8 cellular contexts compared by ENCODE assay signal in genomic region chr14:59215353-59215752, GRCh38. TPM values are rescaled to one million over a fixed set of nuclear protein-coding genes. Genes with fewer than 3 reads are reported as not detected.
DNase-seq lines count a peak whose midpoint lies in the region; ATAC-seq and TF ChIP-seq lines count a peak whose summit lies in the region.

No MANE protein-coding gene starts in this region.

- H3K36me3 Mint-ChIP-seq in stimulated activated memory B cell treated with anti-CD40 and anti-IgM and Interleukin-4, amounts not matched to agents 10 μg/mL and 1 μg/mL and 100 μg/mL, for 72 hours = peaks cover 9% of the 10 kb centered on the region

- DNase-seq in adrenal gland (peak in 5 of 7 donors; percentile 8 to 66 (median 32)), right atrium auricular region (ENCODE audit: low spot score) (peak; percentile 74), COLO668 (lab: John Stamatoyannopoulos, UW; ENCODE audit: unreplicated experiment) (no peak), EL (no peak), GM19240 (ENCODE audit: insufficient read length, low spot score) (no peak)

- H3K27ac ChIP-seq in adrenal gland (peak overlapping the region in 1 of 5 donors; percentile 15), right atrium auricular region (peak overlapping the region; percentile 37 to 61)

- no peak for TF ChIP-seq POLR2A in adrenal gland (IDR thresholded peaks at IDR 0.05)

- peak overlapping the region; percentile 30 for H3K27ac Mint-ChIP-seq in stimulated activated memory B cell treated with anti-CD40 and anti-IgM and Interleukin-4, amounts not matched to agents 10 μg/mL and 1 μg/mL and 100 μg/mL, for 72 hours

- H3K4me1 Mint-ChIP-seq in stimulated activated memory B cell treated with anti-CD40 and anti-IgM and Interleukin-4, amounts not matched to agents 10 μg/mL and 1 μg/mL and 100 μg/mL, for 72 hours = peaks cover 68% of the 10 kb centered on the region

- no peak overlapping the region for H3K4me3 ChIP-seq in adrenal gland
- H3K4me3 ChIP-seq in right atrium auricular region = no peak overlapping the region

- H3K27me3 Mint-ChIP-seq in stimulated activated memory B cell treated with anti-CD40 and anti-IgM and Interleukin-4, amounts not matched to agents 10 μg/mL and 1 μg/mL and 100 μg/mL, for 72 hours = no peaks in the 10 kb centered on the region

- H3K9me3 ChIP-seq in adrenal gland (replicated peaks in 1 of 3) = no peaks in the 10 kb centered on the region
- H3K9me3 ChIP-seq in right atrium auricular region = no peaks in the 10 kb centered on the region

- WGBS in adrenal gland, 4 donors = 63 to 73% (median 65%) methylated on average over 6 to 8 of the region's 8 CpGs

- H3K4me3 Mint-ChIP-seq in stimulated activated memory B cell treated with anti-CD40 and anti-IgM and Interleukin-4, amounts not matched to agents 10 μg/mL and 1 μg/mL and 100 μg/mL, for 72 hours = no peak overlapping the region

- H3K4me1 ChIP-seq in adrenal gland (replicated peaks in 1 of 2) (peaks cover 3 to 37% of the 10 kb centered on the region in 2 donors), right atrium auricular region (peaks cover 0 to 79% of the 10 kb centered on the region in 2 donors)

- TF ChIP-seq CTCF in adrenal gland (IDR thresholded peaks at IDR 0.05) (no peak), right atrium auricular region (IDR thresholded peaks at IDR 0.05) (no peak)

- no peaks in the 10 kb centered on the region for H3K27me3 ChIP-seq in adrenal gland
- no peaks in the 10 kb centered on the region for H3K27me3 ChIP-seq in right atrium auricular region

- H3K9me3 Mint-ChIP-seq in stimulated activated memory B cell treated with anti-CD40 and anti-IgM and Interleukin-4, amounts not matched to agents 10 μg/mL and 1 μg/mL and 100 μg/mL, for 72 hours = no peaks in the 10 kb centered on the region

- H3K36me3 ChIP-seq in adrenal gland (replicated peaks in 1 of 2) (no peaks in the 10 kb centered on the region), right atrium auricular region (no peaks in the 10 kb centered on the region)

- ATAC-seq in GM19463 (IDR thresholded peaks at IDR 0.05; ENCODE audit: unreplicated experiment) (peak; percentile 22), HG02870 (IDR thresholded peaks at IDR 0.05; ENCODE audit: unreplicated experiment) (no peak)
- ATAC-seq in stimulated activated memory B cell treated with anti-CD40 and anti-IgM and Interleukin-4, amounts not matched to agents 10 μg/mL and 1 μg/mL and 100 μg/mL, for 72 hours = no peak

- intact Hi-C loops in adrenal gland (cut with DNase I) = no loop called here

RNA-seq across cellular contexts. Expression of gene DAAM1, which starts 26.9 kb away (rescaled TPM):
- total RNA-seq in adrenal gland = 10 to 100 TPM; 13.0 to 37.4 (median 27.7) TPM
- 10 to 100 TPM in 2 of 3 donors, 1 to 10 TPM in 1; 7.4 to 19.5 (median 13.9) TPM for polyA plus RNA-seq in adrenal gland
- 10 to 100 TPM; 61.4 to 67.0 TPM for total RNA-seq in right atrium auricular region

Comparison
In these comparisons a context has a peak if more than half of its experiments do, and no peak if none do; other contexts are left out.
1. DNase-seq: peak in adrenal gland (5 of 7) and right atrium auricular region (single experiment); none in COLO668 (single experiment), EL (single experiment) and GM19240 (single experiment).